8 cellular contexts compared by ENCODE assay signal in the genomic region with DNA sequence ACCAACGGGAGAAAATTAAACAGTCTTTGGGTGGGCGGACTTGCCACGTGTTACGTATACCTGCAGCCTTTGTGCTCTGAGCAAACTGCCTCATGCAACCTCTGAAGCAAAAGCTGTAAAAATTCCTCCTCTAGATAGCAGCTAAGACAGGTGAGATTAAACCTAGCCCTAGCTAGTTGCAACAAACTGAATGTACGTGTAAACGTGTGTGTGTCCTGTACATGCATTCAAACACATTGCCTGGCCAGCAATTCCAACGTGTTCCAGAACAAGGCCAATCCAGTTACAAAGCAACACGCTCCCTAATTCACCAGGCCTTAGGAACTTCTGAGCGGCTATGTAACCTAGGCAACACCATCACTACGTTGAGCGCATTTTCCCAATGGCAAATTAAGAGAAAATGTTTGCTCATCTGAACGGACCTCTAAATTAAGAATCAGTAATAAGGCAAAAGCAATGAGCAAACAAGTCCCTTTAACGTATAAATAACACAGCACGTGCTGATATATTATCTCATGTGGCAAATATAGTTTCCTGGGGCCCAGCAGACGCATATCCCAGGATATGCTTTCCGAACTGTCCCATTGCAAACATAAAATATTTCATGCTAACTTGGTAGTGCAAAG. TPM values are rescaled to one million over a fixed set of nuclear protein-coding genes. Genes with fewer than 3 reads are reported as not detected.
DNase-seq lines count a peak whose midpoint lies in the region; ATAC-seq, FAIRE-seq and TF ChIP-seq lines count a peak whose summit lies in the region.

No MANE protein-coding gene starts in this region.

- TF ChIP-seq EP300 in A549 (IDR thresholded peaks at IDR 0.05) = no peak

- peaks cover 23 to 42% of the 10 kb centered on the region in 2 donors for H3K4me1 Mint-ChIP-seq in effector memory CD8-positive, alpha-beta T cell (ENCODE audit: low read depth in 2 of 2)

- peaks cover 55% of the 10 kb centered on the region for H3K36me3 Mint-ChIP-seq in effector memory CD8-positive, alpha-beta T cell (ENCODE audit: insufficient read depth)

- TF ChIP-seq CTCF in A549 (IDR thresholded peaks at IDR 0.05) = no peak
- no peak for TF ChIP-seq CTCF in SU-DHL-6 (IDR thresholded peaks at IDR 0.05; ENCODE audit: insufficient read depth, low read length, poor library complexity, severe bottlenecking)
- TF ChIP-seq CTCF in thyroid gland (IDR thresholded peaks at IDR 0.05) = no peak

- no peak overlapping the region for H2BK15ac ChIP-seq in mesenchymal stem cell (ENCODE audit: low read depth, poor library complexity, severe bottlenecking)

- WGBS in A549 (ENCODE audit: missing lambda C conversion rate) = 25% methylated on average over 16 of the region's 16 CpGs
- WGBS in mesenchymal stem cell = 21% methylated on average over 15 of the region's 16 CpGs
- WGBS in thyroid gland, 2 donors = 13% methylated on average over 16 of the region's 16 CpGs

- H3K4me2 ChIP-seq in A549 = peak overlapping the region; percentile 85
- peak overlapping the region; percentile 70 for H3K4me2 ChIP-seq in SU-DHL-6 (ENCODE audit: low read depth, low read length, poor library complexity, severe bottlenecking)
- H3K4me2 ChIP-seq in mesenchymal stem cell (ENCODE audit: low read length, poor library complexity, severe bottlenecking) = peak overlapping the region; percentile 75

- peak overlapping the region; percentile 99 for H3K4me3 Mint-ChIP-seq in effector memory CD8-positive, alpha-beta T cell

- peak overlapping the region; percentile 95 for H4K8ac ChIP-seq in mesenchymal stem cell (ENCODE audit: low read length)

- no peak for TF ChIP-seq RAD21 in A549 (conservative IDR thresholded peaks at IDR 0.05 in 1 of 2, IDR thresholded peaks at IDR 0.05 in 1 of 2)

- H3K79me1 ChIP-seq in mesenchymal stem cell (replicated peaks; ENCODE audit: low read length, poor library complexity, severe bottlenecking) = peaks cover 13% of the 10 kb centered on the region

- peak overlapping the region in 1 of 2 experiments; percentile 4 for H3K18ac ChIP-seq in mesenchymal stem cell (ENCODE audit: low read depth in 1 of 2, low read length in 2 of 2)

- H3K27ac Mint-ChIP-seq in effector memory CD8-positive, alpha-beta T cell = peak overlapping the region; percentile 99

- H3K27me3 ChIP-seq in SU-DHL-6 (ENCODE audit: low read length) (no peaks in the 10 kb centered on the region), mesenchymal stem cell (ENCODE audit: control insufficient read depth in 1 of 2, insufficient read depth in 1 of 2, low read length in 2 of 2) (no peaks in the 10 kb centered on the region), thyroid gland (no peaks in the 10 kb centered on the region)

- peaks cover 11% of the 10 kb centered on the region in 2 donors for H3K27me3 Mint-ChIP-seq in effector memory CD8-positive, alpha-beta T cell

- DNase-seq in A549 (ENCODE audit: low read depth in 1 of 2, low spot score in 1 of 2) = peak; percentile 10 to 35
- no peak for DNase-seq in GM12891 (ENCODE audit: insufficient read length, low spot score)
- peak in 1 of 3 experiments; percentile 12 for DNase-seq in effector memory CD8-positive, alpha-beta T cell
- DNase-seq in mesenchymal stem cell = peak; percentile 55
- no peak for DNase-seq in thyroid gland
- DNase-seq in SW 1271 (lab: John Stamatoyannopoulos, UW) = no peak

- H2BK120ac ChIP-seq in mesenchymal stem cell (ENCODE audit: low read depth, low read length) = no peak overlapping the region

- POLR2A ChIA-PET in A549 (lab: Yijun Ruan, JAX) = no interaction called here

- no peak overlapping the region for H3K14ac ChIP-seq in mesenchymal stem cell (ENCODE audit: low read length in 2 of 2)

- intact Hi-C loops in thyroid gland (cut with DNase I) = loop anchor here (10.0 kb wide), 1 partner anchor 722 kb away; no protein-coding TSS in a partner anchor

- no peaks in the 10 kb centered on the region for H3K9me3 ChIP-seq in A549
- no peaks in the 10 kb centered on the region for H3K9me3 ChIP-seq in SU-DHL-6 (ENCODE audit: insufficient read depth, low read length)
- H3K9me3 ChIP-seq in mesenchymal stem cell (ENCODE audit: control insufficient read depth, low read length) = no peaks in the 10 kb centered on the region
- no peaks in the 10 kb centered on the region for H3K9me3 ChIP-seq in thyroid gland

- H3K79me2 ChIP-seq in SU-DHL-6 (ENCODE audit: insufficient read depth, low read length) = peaks cover 24% of the 10 kb centered on the region

- ATAC-seq in A549 = peak in 1 of 2 experiments; percentile 62; a peak in 3 of 6 replicates
- peak; percentile 6 for ATAC-seq in HG03457 (IDR thresholded peaks at IDR 0.05; ENCODE audit: unreplicated experiment)
- no peak for ATAC-seq in effector memory CD8-positive, alpha-beta T cell (replicated peaks)

- no peaks in the 10 kb centered on the region for H3F3A ChIP-seq in SU-DHL-6 (ENCODE audit: insufficient read depth)

- no peak overlapping the region for H3K23ac ChIP-seq in mesenchymal stem cell (ENCODE audit: low read length in 2 of 2)

- H3K27ac ChIP-seq in A549 (peak overlapping the region; percentile 86 to 95), SU-DHL-6 (ENCODE audit: low read depth, low read length) (peak overlapping the region; percentile 43; the same call in 1 of the 2 replicates), mesenchymal stem cell (ENCODE audit: low read length, poor library complexity, severe bottlenecking) (peak overlapping the region; percentile 60), thyroid gland (peak overlapping the region in 2 of 3 donors; percentile 95 to 96)

- H3K4me3 ChIP-seq in A549 (peak overlapping the region; percentile 80), SU-DHL-6 (ENCODE audit: insufficient read depth, low read length, poor library complexity, severe bottlenecking) (peak overlapping the region; percentile 86), mesenchymal stem cell (ENCODE audit: insufficient read depth in 1 of 2, low read depth in 1 of 2, low read length in 2 of 2) (peak overlapping the region; percentile 73 to 86), thyroid gland (replicated peaks in 1 of 3) (peak overlapping the region; percentile 64 to 92 (median 70))

- H2AFZ ChIP-seq in SU-DHL-6 (ENCODE audit: low read depth, low read length, severe bottlenecking) (peak overlapping the region; percentile 87), mesenchymal stem cell (ENCODE audit: low read depth, low read length) (peak overlapping the region; percentile 70)

- no peaks in the 10 kb centered on the region for H4K20me1 ChIP-seq in SU-DHL-6 (ENCODE audit: low read depth, low read length)

- H2BK12ac ChIP-seq in mesenchymal stem cell (ENCODE audit: low read length in 2 of 2) = no peak overlapping the region

- H3K36me3 ChIP-seq in SU-DHL-6 (ENCODE audit: low read length) (peaks cover 9% of the 10 kb centered on the region; the same call in 1 of the 2 replicates), mesenchymal stem cell (ENCODE audit: control insufficient read depth in 1 of 2, insufficient read depth in 2 of 2, low read depth in 1 of 2, low read length in 2 of 2) (peaks cover 6 to 36% of the 10 kb centered on the region in 2 experiments), thyroid gland (peaks cover 8 to 19% of the 10 kb centered on the region in 2 donors)

- no peaks in the 10 kb centered on the region for H3K9me3 Mint-ChIP-seq in effector memory CD8-positive, alpha-beta T cell

- H3K9me2 ChIP-seq in SU-DHL-6 (replicated peaks; ENCODE audit: insufficient read depth, low read length) = no peaks in the 10 kb centered on the region

- H3K4ac ChIP-seq in mesenchymal stem cell (ENCODE audit: low read depth in 1 of 2, low read length in 2 of 2) = peak overlapping the region in 1 of 2 experiments; percentile 69

- H2BK5ac ChIP-seq in mesenchymal stem cell (ENCODE audit: low read depth, low read length, poor library complexity, severe bottlenecking) = no peak overlapping the region

- FAIRE-seq in A549 (lab: Jason Lieb, UNC) (no peak), GM12891 (lab: Jason Lieb, UNC) (peak; percentile 93)

- H3K9ac ChIP-seq in SU-DHL-6 (ENCODE audit: low read length) (peak overlapping the region; percentile 91), mesenchymal stem cell (ENCODE audit: low read length) (peak overlapping the region; percentile 95)

- H4K91ac ChIP-seq in mesenchymal stem cell (ENCODE audit: low read length) = no peak overlapping the region

- CTCF ChIA-PET in A549 (lab: Yijun Ruan, JAX) = no interaction called here

- TF ChIP-seq POLR2A in A549 (IDR thresholded peaks at IDR 0.05; ENCODE audit: low read length) (no peak), GM12891 (IDR thresholded peaks at IDR 0.05; ENCODE audit: low read depth, low read length) (no peak), thyroid gland (IDR thresholded peaks at IDR 0.05) (no peak)

- H3K4me1 ChIP-seq in A549 (no peaks in the 10 kb centered on the region), mesenchymal stem cell (ENCODE audit: control insufficient read depth, insufficient read depth, low read depth, low read length) (peaks cover 4% of the 10 kb centered on the region), thyroid gland (peaks cover 0 to 7% of the 10 kb centered on the region in 2 donors)

- H2AK5ac ChIP-seq in mesenchymal stem cell (ENCODE audit: low read length, severe bottlenecking) = no peak overlapping the region

RNA-seq across cellular contexts. Expression of a gene that starts 0.8 kb away (rescaled TPM):
- 30.7 and 31.6 TPM in 2 replicates for polyA plus RNA-seq in A549 (2011; rRNA removed)
- polyA plus RNA-seq in A549 (2012; cell fraction: cytosol; rRNA removed) = 23.7 and 26.6 TPM in 2 replicates
- polyA plus RNA-seq in A549 (2012; cell fraction: nucleus; rRNA removed) = 9.0 and 14.4 TPM in 2 replicates
- polyA plus RNA-seq in A549 (2017; fragmentation: RNase III; extraction: RNeasy Plus Mini Kit Qiagen cat#74134 plus additional on column Dnase treatment) = 43.3 to 52.1 TPM (median 44.1 TPM) in 3 replicates
- 7.1 and 7.4 TPM in 2 replicates for polyA minus RNA-seq in A549 (2011; rRNA and poly(A)+ RNA removed)
- polyA plus RNA-seq in GM12891 (2012; ENCODE audit: low read depth, missing spikeins) = 19.4 TPM
- 34.9 TPM for polyA plus RNA-seq in mesenchymal stem cell (2013, experiment 1 of 2)
- 32.4 TPM for polyA plus RNA-seq in mesenchymal stem cell (2013, experiment 2 of 2)
- total RNA-seq in thyroid gland = 10 to 100 TPM in 3 of 4 donors, 1 to 10 TPM in 1; 6.8 to 24.4 (median 19.9) TPM

RNA-seq across cellular contexts. Expression of a gene that starts 46.4 kb away (rescaled TPM):
- polyA plus RNA-seq in A549 (2011; rRNA removed) (2.5 and 4.6 TPM in 2 replicates), A549 (2017; fragmentation: RNase III; extraction: RNeasy Plus Mini Kit Qiagen cat#74134 plus additional on column Dnase treatment) (1.8 to 2.3 TPM (median 2.0 TPM) in 3 replicates)
- polyA plus RNA-seq in A549 (2012; cell fraction: cytosol; rRNA removed) = 0.75 and 0.96 TPM in 2 replicates
- polyA plus RNA-seq in A549 (2012; cell fraction: nucleus; rRNA removed) = 0.58 and 0.69 TPM in 2 replicates
- polyA minus RNA-seq in A549 (2011; rRNA and poly(A)+ RNA removed) = 6.0 and 9.5 TPM in 2 replicates
- 0.09 TPM for polyA plus RNA-seq in GM12891 (2012; ENCODE audit: low read depth, missing spikeins)
- polyA plus RNA-seq in mesenchymal stem cell (2013, experiment 1 of 2) = 16.4 TPM
- polyA plus RNA-seq in mesenchymal stem cell (2013, experiment 2 of 2) = 18.0 TPM
- total RNA-seq in thyroid gland = 10 to 100 TPM; 48.9 to 75.8 (median 63.2) TPM

RNA-seq across cellular contexts. Expression of a gene that starts 50.3 kb away (rescaled TPM):
- polyA plus RNA-seq in A549 (2011; rRNA removed) (13.4 and 15.7 TPM in 2 replicates), A549 (2017; fragmentation: RNase III; extraction: RNeasy Plus Mini Kit Qiagen cat#74134 plus additional on column Dnase treatment) (6.7 to 9.4 TPM (median 7.9 TPM) in 3 replicates)
- 5.8 and 6.0 TPM in 2 replicates for polyA plus RNA-seq in A549 (2012; cell fraction: cytosol; rRNA removed)
- 5.6 and 8.1 TPM in 2 replicates for polyA plus RNA-seq in A549 (2012; cell fraction: nucleus; rRNA removed)
- polyA minus RNA-seq in A549 (2011; rRNA and poly(A)+ RNA removed) = 2.6 and 5.1 TPM in 2 replicates
- polyA plus RNA-seq in GM12891 (2012; ENCODE audit: low read depth, missing spikeins) = 13.1 TPM
- 16.9 TPM for polyA plus RNA-seq in mesenchymal stem cell (2013, experiment 1 of 2)
- 16.7 TPM for polyA plus RNA-seq in mesenchymal stem cell (2013, experiment 2 of 2)
- total RNA-seq in thyroid gland = 10 to 100 TPM; 32.6 to 64.0 (median 52.3) TPM

RNA-seq across cellular contexts. Expression of a gene that starts 50.7 kb away (rescaled TPM):
- 23.7 and 29.0 TPM in 2 replicates for polyA plus RNA-seq in A549 (2011; rRNA removed)
- 6.7 and 8.8 TPM in 2 replicates for polyA plus RNA-seq in A549 (2012; cell fraction: cytosol; rRNA removed)
- polyA plus RNA-seq in A549 (2012; cell fraction: nucleus; rRNA removed) = 2.2 and 3.3 TPM in 2 replicates
- polyA plus RNA-seq in A549 (2017; fragmentation: RNase III; extraction: RNeasy Plus Mini Kit Qiagen cat#74134 plus additional on column Dnase treatment) = 10.7 to 11.2 TPM (median 10.9 TPM) in 3 replicates
- 4.2 and 4.3 TPM in 2 replicates for polyA minus RNA-seq in A549 (2011; rRNA and poly(A)+ RNA removed)
- polyA plus RNA-seq in GM12891 (2012; ENCODE audit: low read depth, missing spikeins) = 7.5 TPM
- 7.5 TPM for polyA plus RNA-seq in mesenchymal stem cell (2013, experiment 1 of 2)
- polyA plus RNA-seq in mesenchymal stem cell (2013, experiment 2 of 2) = 7.9 TPM
- 10 to 100 TPM; 12.6 to 15.4 (median 13.2) TPM for total RNA-seq in thyroid gland

Comparison
In these comparisons a context has a peak if more than half of its experiments do, and no peak if none do; other contexts are left out.
1. DNase-seq: peak in A549 (2 of 2) and mesenchymal stem cell (single experiment); none in GM12891 (single experiment), thyroid gland (0 of 2) and SW 1271 (0 of 2).
2. H3K27ac ChIP-seq: peak in every context shown above with its lines; median percentile 96 in thyroid gland; 90 in A549; 60 in mesenchymal stem cell; 43 in SU-DHL-6.
3. Peak in every context shown above with its lines, with median percentiles within 50 percentile points of each other: H3K4me2 ChIP-seq and H3K4me3 ChIP-seq.